21 cellular contexts compared by ENCODE assay signal in genomic region chr1:107830075-107830474, GRCh38.
DNase-seq lines count a peak whose midpoint lies in the region; ATAC-seq and TF ChIP-seq lines count a peak whose summit lies in the region.
"Had no signal": no experiment of that assay in that cellular context is flagged by ENCODE, and none has a peak within 500 bp of the region (broad histone marks: within the 10 kb centered on the region; RNA-seq: fewer than 3 reads in every experiment).

No MANE protein-coding gene starts in this region.

- H3K9me3 Mint-ChIP-seq in T-helper 2 cell treated with Interferon-gamma antibody and Interleukin-4, amounts not matched to agents 5 μg/mL and 100 μg/mL, for 36 hours, result no peaks in the 10 kb centered on the region
- no peaks in the 10 kb centered on the region for H3K9me3 Mint-ChIP-seq in central memory CD8-positive, alpha-beta T cell
- no peaks in the 10 kb centered on the region for H3K9me3 Mint-ChIP-seq in stimulated activated naive B cell treated with anti-CD40 and anti-IgM and Interleukin-4, amounts not matched to agents 10 μg/mL and 1 μg/mL and 100 μg/mL, for 72 hours
- no peaks in the 10 kb centered on the region for H3K9me3 Mint-ChIP-seq in CD4-positive, alpha-beta T cell
- H3K9me3 Mint-ChIP-seq: activated T-cell treated with anti-CD3 and anti-CD28 coated beads, Interleukin-2, amount 50 U/mL, for 4 hours; nephron had no signal

- TF ChIP-seq CTCF in CD4-positive, alpha-beta T cell (IDR thresholded peaks at IDR 0.05), result no peak

- H3K4me1 Mint-ChIP-seq in T-helper 2 cell treated with Interferon-gamma antibody and Interleukin-4, amounts not matched to agents 5 μg/mL and 100 μg/mL, for 36 hours (ENCODE audit: low read depth), result peaks cover 34% of the 10 kb centered on the region
- H3K4me1 Mint-ChIP-seq in central memory CD8-positive, alpha-beta T cell, result peaks cover 73% of the 10 kb centered on the region
- peaks cover 44 to 83% of the 10 kb centered on the region in 2 donors for H3K4me1 Mint-ChIP-seq in stimulated activated naive B cell treated with anti-CD40 and anti-IgM and Interleukin-4, amounts not matched to agents 10 μg/mL and 1 μg/mL and 100 μg/mL, for 72 hours
- peaks cover 41% of the 10 kb centered on the region for H3K4me1 Mint-ChIP-seq in CD4-positive, alpha-beta T cell (ENCODE audit: low read depth)

- H3K9me3 ChIP-seq in CD4-positive, alpha-beta T cell (ENCODE audit: control insufficient read depth, low read length), result no peaks in the 10 kb centered on the region
- H3K9me3 ChIP-seq: Caco-2, esophagus squamous epithelium, gastrocnemius medialis, left lung, ovary, tibial nerve had no signal

- intact Hi-C loops in CD4-positive, alpha-beta T cell (cut with DNase I, micrococcal nuclease), result no loop called here

- peaks cover 2% of the 10 kb centered on the region for H3K36me3 Mint-ChIP-seq in T-helper 2 cell treated with Interferon-gamma antibody and Interleukin-4, amounts not matched to agents 5 μg/mL and 100 μg/mL, for 36 hours (ENCODE audit: low read depth)
- H3K36me3 Mint-ChIP-seq in central memory CD8-positive, alpha-beta T cell (ENCODE audit: insufficient read depth), result peaks cover 7% of the 10 kb centered on the region
- H3K36me3 Mint-ChIP-seq in stimulated activated naive B cell treated with anti-CD40 and anti-IgM and Interleukin-4, amounts not matched to agents 10 μg/mL and 1 μg/mL and 100 μg/mL, for 72 hours, result peaks cover 2 to 7% of the 10 kb centered on the region in 2 donors
- no peaks in the 10 kb centered on the region for H3K36me3 Mint-ChIP-seq in CD4-positive, alpha-beta T cell (ENCODE audit: low read depth)

- no peak overlapping the region for H3K27ac ChIP-seq in CD4-positive, alpha-beta T cell (ENCODE audit: low read depth, low read length)
- H3K27ac ChIP-seq: gastrocnemius medialis, ovary, tibial nerve had no signal

- no peak for ATAC-seq in central memory CD8-positive, alpha-beta T cell (replicated peaks; ENCODE audit: extremely low read depth, poor library complexity, severe bottlenecking)
- ATAC-seq in stimulated activated naive B cell treated with anti-CD40 and anti-IgM and Interleukin-4, amounts not matched to agents 10 μg/mL and 1 μg/mL and 100 μg/mL, for 72 hours (replicated peaks), result peak; percentile 8 to 10
- no peak for ATAC-seq in HG03565 (IDR thresholded peaks at IDR 0.05; ENCODE audit: unreplicated experiment)
- no peak for ATAC-seq in CD4-positive, alpha-beta T cell (ENCODE audit: poor library complexity)
- ATAC-seq: activated T-cell treated with anti-CD3 and anti-CD28 coated beads, Interleukin-2, amount 50 U/mL, for 4 hours; gastrocnemius medialis; left lung had no signal

- no peaks in the 10 kb centered on the region for H3K27me3 Mint-ChIP-seq in T-helper 2 cell treated with Interferon-gamma antibody and Interleukin-4, amounts not matched to agents 5 μg/mL and 100 μg/mL, for 36 hours (ENCODE audit: low read depth)
- no peaks in the 10 kb centered on the region for H3K27me3 Mint-ChIP-seq in central memory CD8-positive, alpha-beta T cell
- no peaks in the 10 kb centered on the region for H3K27me3 Mint-ChIP-seq in stimulated activated naive B cell treated with anti-CD40 and anti-IgM and Interleukin-4, amounts not matched to agents 10 μg/mL and 1 μg/mL and 100 μg/mL, for 72 hours
- no peaks in the 10 kb centered on the region for H3K27me3 Mint-ChIP-seq in CD4-positive, alpha-beta T cell

- peak overlapping the region; percentile 12 for H3K4me3 Mint-ChIP-seq in T-helper 2 cell treated with Interferon-gamma antibody and Interleukin-4, amounts not matched to agents 5 μg/mL and 100 μg/mL, for 36 hours
- H3K4me3 Mint-ChIP-seq in central memory CD8-positive, alpha-beta T cell, result peak overlapping the region; percentile 42
- peak overlapping the region in 1 of 2 donors; percentile 32 for H3K4me3 Mint-ChIP-seq in stimulated activated naive B cell treated with anti-CD40 and anti-IgM and Interleukin-4, amounts not matched to agents 10 μg/mL and 1 μg/mL and 100 μg/mL, for 72 hours
- H3K4me3 Mint-ChIP-seq in CD4-positive, alpha-beta T cell, result no peak overlapping the region
- H3K4me3 Mint-ChIP-seq: activated T-cell treated with anti-CD3 and anti-CD28 coated beads, Interleukin-2, amount 50 U/mL, for 4 hours; nephron had no signal

- H3K27ac Mint-ChIP-seq in T-helper 2 cell treated with Interferon-gamma antibody and Interleukin-4, amounts not matched to agents 5 μg/mL and 100 μg/mL, for 36 hours, result no peak overlapping the region
- peak overlapping the region; percentile 86 for H3K27ac Mint-ChIP-seq in central memory CD8-positive, alpha-beta T cell (ENCODE audit: low read depth)
- H3K27ac Mint-ChIP-seq in stimulated activated naive B cell treated with anti-CD40 and anti-IgM and Interleukin-4, amounts not matched to agents 10 μg/mL and 1 μg/mL and 100 μg/mL, for 72 hours, result peak overlapping the region; percentile 80
- no peak overlapping the region for H3K27ac Mint-ChIP-seq in CD4-positive, alpha-beta T cell

- CTCF ChIA-PET in CD4-positive, alpha-beta T cell (lab: Charles Lee), result no interaction called here

- no peaks in the 10 kb centered on the region for H3K27me3 ChIP-seq in CD4-positive, alpha-beta T cell (ENCODE audit: control insufficient read depth, insufficient read depth, low read length)
- H3K27me3 ChIP-seq: gastrocnemius medialis, left lung, ovary, tibial nerve had no signal

- POLR2A ChIA-PET in CD4-positive, alpha-beta T cell (lab: Charles Lee), result interaction anchor here (0.8 to 1.4 kb wide), 2 partner anchors 14 to 69 kb away, joined by 3 to 5 read pairs; no protein-coding TSS in a partner anchor

- no peak for DNase-seq in T-helper 2 cell treated with Interferon-gamma antibody and Interleukin-4, amounts not matched to agents 5 μg/mL and 100 μg/mL, for 36 hours (ENCODE audit: low spot score)
- DNase-seq in T-helper 2 cell, result no peak
- peak; percentile 13 for DNase-seq in MV-4-11 (lab: John Stamatoyannopoulos, UW)
- no peak for DNase-seq in central memory CD8-positive, alpha-beta T cell (ENCODE audit: low spot score in 2 of 2)
- no peak for DNase-seq in stimulated activated naive B cell treated with anti-CD40 and anti-IgM and Interleukin-4, amounts not matched to agents 10 μg/mL and 1 μg/mL and 100 μg/mL, for 72 hours
- DNase-seq in NCI-H2196 (lab: John Stamatoyannopoulos, UW; ENCODE audit: unreplicated experiment), result no peak
- DNase-seq in CD4-positive, alpha-beta T cell, result no peak
- DNase-seq: activated CD8-positive, alpha-beta memory T cell treated with anti-CD3 and anti-CD28 coated beads for 24 hours; activated naive CD4-positive, alpha-beta T cell treated with Interleukin-2 at 50 U/mL for 16 hours; activated T-cell treated with anti-CD3 and anti-CD28 coated beads, Interleukin-2, amount 50 U/mL, for 4 hours; Caco-2; esophagus squamous epithelium; gastrocnemius medialis; hypothalamus; left lung; OCI-M1; ovary; retina had no signal

Comparison
In these comparisons a context has a peak if more than half of its experiments do, and no peak if none do; other contexts are left out.
1. H3K27ac Mint-ChIP-seq: peak in central memory CD8-positive, alpha-beta T cell (single experiment) and stimulated activated naive B cell treated with anti-CD40 and anti-IgM and Interleukin-4, amounts not matched to agents 10 μg/mL and 1 μg/mL and 100 μg/mL, for 72 hours (single experiment); none in T-helper 2 cell treated with Interferon-gamma antibody and Interleukin-4, amounts not matched to agents 5 μg/mL and 100 μg/mL, for 36 hours (single experiment) and CD4-positive, alpha-beta T cell (single experiment).
2. ATAC-seq: peak in stimulated activated naive B cell treated with anti-CD40 and anti-IgM and Interleukin-4, amounts not matched to agents 10 μg/mL and 1 μg/mL and 100 μg/mL, for 72 hours (2 of 2); none in central memory CD8-positive, alpha-beta T cell (single experiment), HG03565 (single experiment) and CD4-positive, alpha-beta T cell (single experiment).